ENCODE assay signal across 9 cellular contexts in genomic region chr5:123670981-123671557, GRCh38.
DNase-seq lines count a peak whose midpoint lies in the region; FAIRE-seq and TF ChIP-seq lines count a peak whose summit lies in the region.
"Had no signal": no experiment of that assay in that cellular context is flagged by ENCODE, and none has a peak within 500 bp of the region (broad histone marks: within the 10 kb centered on the region; RNA-seq: fewer than 3 reads in every experiment).

No MANE protein-coding gene starts in this region.

- H3K4me3 Mint-ChIP-seq in astrocyte (ENCODE audit: unreplicated experiment) = no peak overlapping the region
- H3K4me3 Mint-ChIP-seq: dendritic cell treated with granulocyte-macrophage colony-stimulating factor and Interleukin-4, amounts not matched to agents 40 ng/mL and 50 ng/mL, for 4 days had no signal

- H3K27ac Mint-ChIP-seq in astrocyte (ENCODE audit: unreplicated experiment) = no peak overlapping the region
- H3K27ac Mint-ChIP-seq: dendritic cell treated with granulocyte-macrophage colony-stimulating factor and Interleukin-4, amounts not matched to agents 40 ng/mL and 50 ng/mL, for 4 days had no signal

- no peak overlapping the region for H2AFZ ChIP-seq in astrocyte (ENCODE audit: low read depth, low read length)

- no peaks in the 10 kb centered on the region for H3K4me1 ChIP-seq in Peyer's patch
- H3K4me1 ChIP-seq in astrocyte (ENCODE audit: insufficient read depth, low read length) = no peaks in the 10 kb centered on the region
- H3K4me1 ChIP-seq in iPS DF 6.9 (ENCODE audit: control insufficient read depth, insufficient read depth, low read length) = peaks cover 3% of the 10 kb centered on the region; the same call in 1 of the 2 replicates

- H3K27me3 Mint-ChIP-seq in astrocyte (ENCODE audit: low read depth, unreplicated experiment) = no peaks in the 10 kb centered on the region
- H3K27me3 Mint-ChIP-seq: dendritic cell treated with granulocyte-macrophage colony-stimulating factor and Interleukin-4, amounts not matched to agents 40 ng/mL and 50 ng/mL, for 4 days had no signal

- H3K27ac ChIP-seq in Peyer's patch (no peak overlapping the region), astrocyte (ENCODE audit: low read depth, low read length) (no peak overlapping the region), iPS DF 6.9 (ENCODE audit: low read length) (no peak overlapping the region)

- no peaks in the 10 kb centered on the region for H3K9me3 ChIP-seq in Peyer's patch
- no peaks in the 10 kb centered on the region for H3K9me3 ChIP-seq in astrocyte (ENCODE audit: insufficient read depth, low read depth, low read length)
- no peaks in the 10 kb centered on the region for H3K9me3 ChIP-seq in iPS DF 6.9 (ENCODE audit: control insufficient read depth, insufficient read depth, low read length)

- TF ChIP-seq CTCF in Peyer's patch (IDR thresholded peaks at IDR 0.05) = peak; percentile 61 to 76 (median 71)
- peak; percentile 92 for TF ChIP-seq CTCF in astrocyte (IDR thresholded peaks at IDR 0.05; ENCODE audit: insufficient read depth, low read depth, low read length)

- peaks cover 2% of the 10 kb centered on the region for H3K36me3 Mint-ChIP-seq in astrocyte (ENCODE audit: low read depth, unreplicated experiment)

- no peak overlapping the region for H3K4me2 ChIP-seq in astrocyte (ENCODE audit: low read length)

- no peak for FAIRE-seq in astrocyte (lab: Jason Lieb, UNC)

- H3K9me3 Mint-ChIP-seq in astrocyte (ENCODE audit: unreplicated experiment) = no peaks in the 10 kb centered on the region

- no peak overlapping the region for H3K9ac ChIP-seq in astrocyte (ENCODE audit: low read length)

- H4K20me1 ChIP-seq in astrocyte (ENCODE audit: insufficient read depth, low read length) = no peaks in the 10 kb centered on the region

- H3K36me3 ChIP-seq in Peyer's patch (no peaks in the 10 kb centered on the region), astrocyte (ENCODE audit: insufficient read depth, low read length) (no peaks in the 10 kb centered on the region), iPS DF 6.9 (ENCODE audit: control insufficient read depth, insufficient read depth, low read length) (no peaks in the 10 kb centered on the region)

- H3K27me3 ChIP-seq in Peyer's patch (no peaks in the 10 kb centered on the region), astrocyte (ENCODE audit: insufficient read depth, low read length) (no peaks in the 10 kb centered on the region), iPS DF 6.9 (ENCODE audit: control insufficient read depth, insufficient read depth, low read length) (no peaks in the 10 kb centered on the region)

- TF ChIP-seq POLR2A in Peyer's patch (IDR thresholded peaks at IDR 0.05) = no peak

- WGBS in iPS DF 6.9 (ENCODE audit: insufficient coverage, insufficient read length) = no CpG with 5 or more reads among the region's 5 CpGs

- peak; percentile 68 for DNase-seq in activated effector memory CD4-positive, alpha-beta T cell treated with anti-CD3 and anti-CD28 coated beads, Interleukin-2, amount 50 U/mL, for 16 hours
- no peak for DNase-seq in activated effector memory CD4-positive, alpha-beta T cell treated with Interleukin-2 at 50 U/mL for 16 hours
- DNase-seq in KBM-7 (peak; percentile 57), Peyer's patch (peak in 2 of 3 donors; percentile 53 to 76), astrocyte (ENCODE audit: low read depth) (no peak), iPS DF 6.9 (ENCODE audit: low read depth, low spot score) (peak; percentile 11), GF-D8 (lab: John Stamatoyannopoulos, UW) (no peak)
- peak; percentile 10 to 55 (median 35) for DNase-seq in stimulated activated CD4-positive, alpha-beta T cell treated with anti-CD3 and anti-CD28 coated beads, Interleukin-12 subunit alpha, Interleukin-12 subunit beta, amount 100 ng/mL, for 48 hours (ENCODE audit: low read depth in 2 of 3, low spot score in 1 of 3)

- in situ Hi-C loops in KBM-7 (cut with MboI; ENCODE audit: low pct_unique_long_range_greater_than_20kb, low sequenced_read_pairs) = no loop called here

- no peaks in the 10 kb centered on the region for H3K79me2 ChIP-seq in astrocyte (ENCODE audit: insufficient read depth, low read length)

- H3K4me1 Mint-ChIP-seq in astrocyte (ENCODE audit: low read depth, unreplicated experiment) = peaks cover 3% of the 10 kb centered on the region

- H3K4me3 ChIP-seq in Peyer's patch (no peak overlapping the region), astrocyte (ENCODE audit: insufficient read depth, low read depth, low read length) (no peak overlapping the region), iPS DF 6.9 (ENCODE audit: low read length) (no peak overlapping the region)

Comparison
In these comparisons a context has a peak if more than half of its experiments do, and no peak if none do; other contexts are left out.
1. DNase-seq: peak in activated effector memory CD4-positive, alpha-beta T cell treated with anti-CD3 and anti-CD28 coated beads, Interleukin-2, amount 50 U/mL, for 16 hours (single experiment), KBM-7 (single experiment), Peyer's patch (2 of 3), iPS DF 6.9 (single experiment) and stimulated activated CD4-positive, alpha-beta T cell treated with anti-CD3 and anti-CD28 coated beads, Interleukin-12 subunit alpha, Interleukin-12 subunit beta, amount 100 ng/mL, for 48 hours (3 of 3); none in activated effector memory CD4-positive, alpha-beta T cell treated with Interleukin-2 at 50 U/mL for 16 hours (single experiment), astrocyte (single experiment) and GF-D8 (single experiment).